In the genomic region with DNA sequence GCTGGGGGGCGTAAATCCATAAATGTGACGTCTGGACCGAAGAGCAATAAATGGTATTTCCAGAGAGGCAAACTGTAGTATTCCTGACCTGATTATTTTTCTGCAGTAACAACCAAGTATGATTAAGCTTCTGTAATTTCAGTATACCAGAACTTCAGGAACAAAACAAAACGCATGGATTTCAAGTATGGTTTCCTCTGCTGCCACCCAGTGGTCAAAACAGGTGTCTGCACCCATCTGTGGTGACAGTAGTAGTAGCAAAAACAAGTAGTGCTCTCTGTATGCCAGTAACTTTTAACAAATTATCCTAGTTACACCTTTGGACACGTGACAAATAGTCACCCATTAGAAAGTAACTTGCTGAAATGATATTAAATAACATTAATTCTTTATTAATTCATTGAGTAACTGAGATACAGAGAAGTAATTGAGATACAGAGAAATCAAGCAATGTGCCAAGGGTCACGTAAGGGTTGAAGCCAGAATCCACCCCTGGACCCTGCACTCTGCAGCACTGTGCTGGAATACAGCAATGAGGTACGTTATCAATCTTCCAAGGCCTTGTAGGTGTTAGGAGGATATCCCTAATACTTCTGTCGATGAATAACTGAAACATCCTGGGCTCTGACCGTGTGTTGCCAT, we compare ENCODE assay signal across 9 cellular contexts. TPM values are rescaled to one million over a fixed set of nuclear protein-coding genes. Genes with fewer than 3 reads are reported as not detected.
A peak's percentile ranks its signal among the peaks of the same experiment; 100 is the strongest.
DNase-seq lines count a peak whose midpoint lies in the region; ATAC-seq, FAIRE-seq and TF ChIP-seq lines count a peak whose summit lies in the region.
"Had no signal": no experiment of that assay in that cellular context is flagged by ENCODE, and none has a peak within 500 bp of the region (broad histone marks: within the 10 kb centered on the region; RNA-seq: fewer than 3 reads in every experiment).

No MANE protein-coding gene starts in this region.

- peak; percentile 98 for FAIRE-seq in GM12892 (lab: Jason Lieb, UNC)

- POLR2A ChIA-PET in activated CD8-positive, alpha-beta T cell treated with anti-CD3 and anti-CD28 coated beads, Interleukin-2, amount 10 ng/mL, durations not matched to agents 7 days and 5 days (lab: Charles Lee): no interaction called here

- H3K27ac Mint-ChIP-seq in activated CD8-positive, alpha-beta T cell treated with anti-CD3 and anti-CD28 coated beads, Interleukin-2, amount 10 ng/mL, durations not matched to agents 7 days and 5 days: no peak overlapping the region
- H3K27ac Mint-ChIP-seq in endothelial cell (ENCODE audit: unreplicated experiment): no peak overlapping the region

- H3K36me3 Mint-ChIP-seq in activated CD8-positive, alpha-beta T cell treated with anti-CD3 and anti-CD28 coated beads, Interleukin-2, amount 10 ng/mL, durations not matched to agents 7 days and 5 days (ENCODE audit: low read depth): no peaks in the 10 kb centered on the region
- H3K36me3 Mint-ChIP-seq in endothelial cell (ENCODE audit: low read depth, unreplicated experiment): peaks cover 7% of the 10 kb centered on the region

- CTCF ChIA-PET in activated CD8-positive, alpha-beta T cell treated with anti-CD3 and anti-CD28 coated beads, Interleukin-2, amount 10 ng/mL, durations not matched to agents 7 days and 5 days (lab: Charles Lee): interaction anchor here (0.8 to 3.8 kb wide), 32 partner anchors 8 to 446 kb away, joined by 3 to 30 read pairs (median 4); partner anchors contain the start of genes CALHM4, RWDD1, TRAPPC3L and TSPYL1

- peaks cover 8% of the 10 kb centered on the region for H3K4me1 Mint-ChIP-seq in activated CD8-positive, alpha-beta T cell treated with anti-CD3 and anti-CD28 coated beads, Interleukin-2, amount 10 ng/mL, durations not matched to agents 7 days and 5 days (ENCODE audit: low read depth)
- peaks cover 11% of the 10 kb centered on the region for H3K4me1 Mint-ChIP-seq in endothelial cell (ENCODE audit: unreplicated experiment)

- no peak overlapping the region for H3K27ac ChIP-seq in 22Rv1

- no peak for TF ChIP-seq POLR2A in GM12892 (IDR thresholded peaks at IDR 0.05; ENCODE audit: low read depth, low read length)

- H3K4me3 Mint-ChIP-seq in activated CD8-positive, alpha-beta T cell treated with anti-CD3 and anti-CD28 coated beads, Interleukin-2, amount 10 ng/mL, durations not matched to agents 7 days and 5 days: no peak overlapping the region
- H3K4me3 Mint-ChIP-seq in endothelial cell (ENCODE audit: unreplicated experiment): no peak overlapping the region

- TF ChIP-seq CTCF in 22Rv1 (IDR thresholded peaks at IDR 0.05) (peak; percentile 93), endothelial cell (IDR thresholded peaks at IDR 0.05; ENCODE audit: unreplicated experiment) (peak; percentile 92)

- no peaks in the 10 kb centered on the region for H3K9me3 Mint-ChIP-seq in activated CD8-positive, alpha-beta T cell treated with anti-CD3 and anti-CD28 coated beads, Interleukin-2, amount 10 ng/mL, durations not matched to agents 7 days and 5 days (ENCODE audit: insufficient read depth)
- H3K9me3 Mint-ChIP-seq in endothelial cell (ENCODE audit: unreplicated experiment): no peaks in the 10 kb centered on the region

- DNase-seq in GM12892 (ENCODE audit: insufficient read length) (no peak), NCI-H748 treated with DMSO at 0.1 percent for 48 hours (lab: John Stamatoyannopoulos, UW) (peak; percentile 45), endothelial cell (ENCODE audit: low spot score) (peak; percentile 75), mucosa of gallbladder (ENCODE audit: low spot score) (peak; percentile 77)
- peak; percentile 74 for DNase-seq in activated CD8-positive, alpha-beta T cell treated with anti-CD3 and anti-CD28 coated beads, Interleukin-2, amount 10 ng/mL, durations not matched to agents 7 days and 5 days
- DNase-seq in stimulated activated CD8-positive, alpha-beta memory T cell treated with anti-CD3 and anti-CD28 coated beads, Interleukin-4, amount 100 ng/mL, for 48 hours: peak; percentile 81

- H3K27me3 Mint-ChIP-seq in activated CD8-positive, alpha-beta T cell treated with anti-CD3 and anti-CD28 coated beads, Interleukin-2, amount 10 ng/mL, durations not matched to agents 7 days and 5 days (ENCODE audit: low read depth): peaks cover 15% of the 10 kb centered on the region
- peaks cover 5% of the 10 kb centered on the region for H3K27me3 Mint-ChIP-seq in endothelial cell (ENCODE audit: unreplicated experiment)

- peak; percentile 75 for ATAC-seq in HG03354 (IDR thresholded peaks at IDR 0.05; ENCODE audit: poor library complexity, severe bottlenecking, unreplicated experiment)
- ATAC-seq in activated CD8-positive, alpha-beta T cell treated with anti-CD3 and anti-CD28 coated beads, Interleukin-2, amount 10 ng/mL, durations not matched to agents 7 days and 5 days: peak; percentile 65

RNA-seq across cellular contexts. Expression of gene CALHM4, which starts 7.9 kb away (rescaled TPM):
- not detected for polyA plus RNA-seq in GM12892 (2012; ENCODE audit: missing spikeins)
- total RNA-seq in activated CD8-positive, alpha-beta T cell treated with anti-CD3 and anti-CD28 coated beads, Interleukin-2, amount 10 ng/mL, durations not matched to agents 7 days and 5 days: not detected
- total RNA-seq in endothelial cell (ENCODE audit: unreplicated experiment): not detected
- total RNA-seq in mucosa of gallbladder: not detected
- total RNA-seq: temporal lobe had no signal

RNA-seq across cellular contexts. Expression of gene RWDD1, which starts 9.8 kb away (rescaled TPM):
- 62.7 TPM for polyA plus RNA-seq in GM12892 (2012; ENCODE audit: missing spikeins)
- total RNA-seq in activated CD8-positive, alpha-beta T cell treated with anti-CD3 and anti-CD28 coated beads, Interleukin-2, amount 10 ng/mL, durations not matched to agents 7 days and 5 days: 10 to 100 TPM; 39.8 to 45.2 TPM
- 38.0 TPM for total RNA-seq in endothelial cell (ENCODE audit: unreplicated experiment)
- total RNA-seq in mucosa of gallbladder: 35.1 TPM

RNA-seq across cellular contexts. Expression of gene TRAPPC3L, which starts 16.0 kb away (rescaled TPM):
- not detected for polyA plus RNA-seq in GM12892 (2012; ENCODE audit: missing spikeins)
- total RNA-seq in activated CD8-positive, alpha-beta T cell treated with anti-CD3 and anti-CD28 coated beads, Interleukin-2, amount 10 ng/mL, durations not matched to agents 7 days and 5 days: not detected
- not detected for total RNA-seq in endothelial cell (ENCODE audit: unreplicated experiment)
- total RNA-seq in mucosa of gallbladder: not detected

RNA-seq across cellular contexts. Expression of gene CALHM5, which starts 50.1 kb away (rescaled TPM):
- not detected for polyA plus RNA-seq in GM12892 (2012; ENCODE audit: missing spikeins)
- not detected for total RNA-seq in activated CD8-positive, alpha-beta T cell treated with anti-CD3 and anti-CD28 coated beads, Interleukin-2, amount 10 ng/mL, durations not matched to agents 7 days and 5 days
- total RNA-seq in endothelial cell (ENCODE audit: unreplicated experiment): 7.2 TPM
- 1.8 TPM for total RNA-seq in mucosa of gallbladder

RNA-seq across cellular contexts. Expression of gene RSPH4A, which starts 54.8 kb away (rescaled TPM):
- polyA plus RNA-seq in GM12892 (2012; ENCODE audit: missing spikeins): not detected
- total RNA-seq in activated CD8-positive, alpha-beta T cell treated with anti-CD3 and anti-CD28 coated beads, Interleukin-2, amount 10 ng/mL, durations not matched to agents 7 days and 5 days: under 1 TPM; 0.18 to 0.29 TPM
- 1.3 TPM for total RNA-seq in endothelial cell (ENCODE audit: unreplicated experiment)
- 0.49 TPM for total RNA-seq in mucosa of gallbladder
